25 cellular contexts compared by ENCODE assay signal in genomic region chr4:110003401-110004187, GRCh38.
DNase-seq lines count a peak whose midpoint lies in the region; ATAC-seq lines count a peak whose summit lies in the region.
"Had no signal": no experiment of that assay in that cellular context is flagged by ENCODE, and none has a peak within 500 bp of the region (broad histone marks: within the 10 kb centered on the region; RNA-seq: fewer than 3 reads in every experiment).

No MANE protein-coding gene starts in this region.

- H3K9me3 ChIP-seq in effector memory CD4-positive, alpha-beta T cell (ENCODE audit: control insufficient read depth, low read length) = no peaks in the 10 kb centered on the region
- H3K9me3 ChIP-seq: BE2C, prostate gland, sigmoid colon, SJCRH30, tibial nerve had no signal

- H3K4me3 Mint-ChIP-seq in activated T-cell treated with anti-CD3 and anti-CD28 coated beads, Interleukin-2, amount 50 U/mL, for 4 hours = no peak overlapping the region
- H3K4me3 Mint-ChIP-seq: activated CD8-positive, alpha-beta memory T cell treated with anti-CD3 and anti-CD28 coated beads, Interleukin-2, amount 10 ng/mL, durations not matched to agents 7 days and 5 days; activated naive CD4-positive, alpha-beta T cell treated with anti-CD3 and anti-CD28 coated beads, Interleukin-2, amount 50 U/mL, for 24 hours; CD8-positive, alpha-beta memory T cell; central memory CD8-positive, alpha-beta T cell had no signal

- no peak for DNase-seq in activated T-cell treated with anti-CD3 and anti-CD28 coated beads, Interleukin-2, amount 50 U/mL, for 4 hours
- DNase-seq in activated T-cell treated with anti-CD3 and anti-CD28 coated beads, Interleukin-2, amount 50 U/mL, for 48 hours = no peak
- peak; percentile 26 for DNase-seq in HT1080 (ENCODE audit: low read depth)
- DNase-seq in amniotic epithelial cell (ENCODE audit: low read depth) = peak; percentile 10
- DNase-seq in renal cortical epithelial cell (ENCODE audit: low read depth) = peak; percentile 23
- no peak for DNase-seq in effector memory CD4-positive, alpha-beta T cell
- DNase-seq: ACHN; activated CD4-positive, alpha-beta T cell treated with anti-CD3 and anti-CD28 coated beads for 1 hour; activated CD8-positive, alpha-beta memory T cell treated with anti-CD3 and anti-CD28 coated beads, Interleukin-2, amount 10 ng/mL, durations not matched to agents 7 days and 5 days; BE2C; CD8-positive, alpha-beta memory T cell; dermis blood vessel endothelial cell; DMS 273 treated with DMSO at 0.1 percent for 48 hours; EL; NCI-H1105; NCI-H1930; NCI-H524; nucleus accumbens; sigmoid colon; SJCRH30 had no signal

- H3K4me3 ChIP-seq in effector memory CD4-positive, alpha-beta T cell (ENCODE audit: insufficient read depth, low read depth, low read length, poor library complexity, severe bottlenecking) = no peak overlapping the region
- H3K4me3 ChIP-seq: prostate gland, sigmoid colon, SJCRH30, tibial nerve had no signal

- no peaks in the 10 kb centered on the region for H3K27me3 ChIP-seq in effector memory CD4-positive, alpha-beta T cell (replicated peaks; ENCODE audit: control insufficient read depth, insufficient read depth, low read length, poor library complexity, severe bottlenecking)
- H3K27me3 ChIP-seq: BE2C, sigmoid colon, SJCRH30, tibial nerve had no signal

- H3K9me3 Mint-ChIP-seq in activated T-cell treated with anti-CD3 and anti-CD28 coated beads, Interleukin-2, amount 50 U/mL, for 4 hours = no peaks in the 10 kb centered on the region
- H3K9me3 Mint-ChIP-seq: activated naive CD4-positive, alpha-beta T cell treated with anti-CD3 and anti-CD28 coated beads, Interleukin-2, amount 50 U/mL, for 24 hours; CD8-positive, alpha-beta memory T cell; central memory CD8-positive, alpha-beta T cell had no signal

- H3K36me3 Mint-ChIP-seq in activated T-cell treated with anti-CD3 and anti-CD28 coated beads, Interleukin-2, amount 50 U/mL, for 4 hours (ENCODE audit: insufficient read depth) = no peaks in the 10 kb centered on the region
- H3K36me3 Mint-ChIP-seq: activated CD8-positive, alpha-beta memory T cell treated with anti-CD3 and anti-CD28 coated beads, Interleukin-2, amount 10 ng/mL, durations not matched to agents 7 days and 5 days; activated naive CD4-positive, alpha-beta T cell treated with anti-CD3 and anti-CD28 coated beads, Interleukin-2, amount 50 U/mL, for 24 hours; CD8-positive, alpha-beta memory T cell had no signal

- no peaks in the 10 kb centered on the region for H3K4me1 ChIP-seq in effector memory CD4-positive, alpha-beta T cell (ENCODE audit: control insufficient read depth, insufficient read depth, low read length, poor library complexity, severe bottlenecking)
- H3K4me1 ChIP-seq: BE2C, sigmoid colon had no signal

- H3K27ac ChIP-seq in effector memory CD4-positive, alpha-beta T cell (ENCODE audit: insufficient read depth, low read length, poor library complexity, severe bottlenecking) = no peak overlapping the region
- H3K27ac ChIP-seq: sigmoid colon, SJCRH30, tibial nerve had no signal

- H3K36me3 ChIP-seq in effector memory CD4-positive, alpha-beta T cell (ENCODE audit: control insufficient read depth, insufficient read depth, low read length) = no peaks in the 10 kb centered on the region
- H3K36me3 ChIP-seq: BE2C, prostate gland, sigmoid colon, SJCRH30, tibial nerve had no signal

- H3K4me1 Mint-ChIP-seq in activated T-cell treated with anti-CD3 and anti-CD28 coated beads, Interleukin-2, amount 50 U/mL, for 4 hours (ENCODE audit: low read depth) = peaks cover 7% of the 10 kb centered on the region
- H3K4me1 Mint-ChIP-seq: central memory CD8-positive, alpha-beta T cell had no signal

- peak; percentile 67 to 75 for ATAC-seq in activated T-cell treated with anti-CD3 and anti-CD28 coated beads, Interleukin-2, amount 50 U/mL, for 4 hours
- ATAC-seq in HG03097 (IDR thresholded peaks at IDR 0.05; ENCODE audit: low FRiP score, unreplicated experiment) = no peak
- ATAC-seq: activated CD8-positive, alpha-beta memory T cell treated with anti-CD3 and anti-CD28 coated beads, Interleukin-2, amount 10 ng/mL, durations not matched to agents 7 days and 5 days had no signal

- H3K27me3 Mint-ChIP-seq in activated T-cell treated with anti-CD3 and anti-CD28 coated beads, Interleukin-2, amount 50 U/mL, for 4 hours (ENCODE audit: low read depth) = peaks cover 4% of the 10 kb centered on the region
- H3K27me3 Mint-ChIP-seq: activated naive CD4-positive, alpha-beta T cell treated with anti-CD3 and anti-CD28 coated beads, Interleukin-2, amount 50 U/mL, for 24 hours had no signal

Comparison
In these comparisons a context has a peak if more than half of its experiments do, and no peak if none do; other contexts are left out.
1. DNase-seq: peak in HT1080 (single experiment), amniotic epithelial cell (single experiment) and renal cortical epithelial cell (single experiment); none in activated T-cell treated with anti-CD3 and anti-CD28 coated beads, Interleukin-2, amount 50 U/mL, for 4 hours (single experiment), activated T-cell treated with anti-CD3 and anti-CD28 coated beads, Interleukin-2, amount 50 U/mL, for 48 hours (0 of 2) and effector memory CD4-positive, alpha-beta T cell (0 of 3).